ENCODE assay signal across 13 cellular contexts in genomic region chr12:115404761-115405470, GRCh38.
DNase-seq lines count a peak whose midpoint lies in the region; ATAC-seq and TF ChIP-seq lines count a peak whose summit lies in the region.
"Had no signal": no experiment of that assay in that cellular context is flagged by ENCODE, and none has a peak within 500 bp of the region (broad histone marks: within the 10 kb centered on the region; RNA-seq: fewer than 3 reads in every experiment).

No MANE protein-coding gene starts in this region.

- no peak for TF ChIP-seq CTCF in RWPE2 (IDR thresholded peaks at IDR 0.05; ENCODE audit: poor library complexity, severe bottlenecking)
- no peak for TF ChIP-seq CTCF in epithelial cell of esophagus (IDR thresholded peaks at IDR 0.05; ENCODE audit: insufficient read depth, low read depth, low read length, missing control alignments)
- TF ChIP-seq CTCF in omental fat pad (IDR thresholded peaks at IDR 0.05), result no peak

- peaks cover 23% of the 10 kb centered on the region for H3K4me1 ChIP-seq in RWPE2 (ENCODE audit: insufficient read depth, poor library complexity, severe bottlenecking)

- no peaks in the 10 kb centered on the region for H3K36me3 ChIP-seq in RWPE2 (ENCODE audit: low read depth)

- no peak overlapping the region for H3K4me3 Mint-ChIP-seq in effector memory CD8-positive, alpha-beta T cell

- peak; percentile 86 for ATAC-seq in RWPE2 (ENCODE audit: low read depth)
- peak; percentile 87 for ATAC-seq in omental fat pad (ENCODE audit: low FRiP score)
- no peak for ATAC-seq in effector memory CD8-positive, alpha-beta T cell (replicated peaks)

- in situ Hi-C loops in Caki2 (cut with HindIII; ENCODE audit: low pct_unique_long_range_greater_than_20kb, low sequenced_read_pairs), result no loop called here

- H3K27me3 Mint-ChIP-seq in effector memory CD8-positive, alpha-beta T cell, result no peaks in the 10 kb centered on the region

- peaks cover 0 to 2% of the 10 kb centered on the region in 2 donors for H3K9me3 Mint-ChIP-seq in effector memory CD8-positive, alpha-beta T cell

- DNase-seq in Caki2 (ENCODE audit: low read depth) (peak; percentile 18), RWPE2 (ENCODE audit: low spot score) (no peak), epithelial cell of esophagus (ENCODE audit: low read depth) (peak; percentile 54), omental fat pad (ENCODE audit: low spot score) (no peak), NCI-H69 (lab: John Stamatoyannopoulos, UW) (no peak), COLO668 (lab: John Stamatoyannopoulos, UW; ENCODE audit: unreplicated experiment) (no peak)
- DNase-seq in activated CD8-positive, alpha-beta memory T cell treated with anti-CD3 and anti-CD28 coated beads, Interleukin-2, amount 50 U/mL, for 48 hours, result no peak
- no peak for DNase-seq in effector memory CD8-positive, alpha-beta T cell
- DNase-seq: activated CD4-positive, alpha-beta T cell treated with anti-CD3 and anti-CD28 coated beads for 48 hours; activated gamma-delta T cell treated with Interleukin-2 at 50 U/mL for 16 hours; COR-L47; cortex of kidney; NCI-H526 had no signal

- no peaks in the 10 kb centered on the region for H3K9me3 ChIP-seq in RWPE2 (ENCODE audit: severe bottlenecking)

- H3K27ac Mint-ChIP-seq in effector memory CD8-positive, alpha-beta T cell, result no peak overlapping the region

- no peaks in the 10 kb centered on the region for H3K4me1 Mint-ChIP-seq in effector memory CD8-positive, alpha-beta T cell (ENCODE audit: low read depth in 2 of 2)

- H3K4me3 ChIP-seq in RWPE2 (ENCODE audit: severe bottlenecking), result no peak overlapping the region
- H3K4me3 ChIP-seq in epithelial cell of esophagus (ENCODE audit: low read length), result no peak overlapping the region

- no peaks in the 10 kb centered on the region for H3K36me3 Mint-ChIP-seq in effector memory CD8-positive, alpha-beta T cell (ENCODE audit: insufficient read depth)

- peak overlapping the region; percentile 42 for H3K27ac ChIP-seq in RWPE2 (ENCODE audit: poor library complexity, severe bottlenecking)

- H3K27me3 ChIP-seq in RWPE2 (ENCODE audit: insufficient read depth, poor library complexity, severe bottlenecking), result no peaks in the 10 kb centered on the region

Comparison
In these comparisons a context has a peak if more than half of its experiments do, and no peak if none do; other contexts are left out.
1. DNase-seq: peak in Caki2 (single experiment) and epithelial cell of esophagus (single experiment); none in RWPE2 (single experiment), omental fat pad (single experiment), activated CD8-positive, alpha-beta memory T cell treated with anti-CD3 and anti-CD28 coated beads, Interleukin-2, amount 50 U/mL, for 48 hours (single experiment), NCI-H69 (single experiment), COLO668 (single experiment) and effector memory CD8-positive, alpha-beta T cell (0 of 3).